ENCODE assay signal across 1 cellular context in the genomic region with DNA sequence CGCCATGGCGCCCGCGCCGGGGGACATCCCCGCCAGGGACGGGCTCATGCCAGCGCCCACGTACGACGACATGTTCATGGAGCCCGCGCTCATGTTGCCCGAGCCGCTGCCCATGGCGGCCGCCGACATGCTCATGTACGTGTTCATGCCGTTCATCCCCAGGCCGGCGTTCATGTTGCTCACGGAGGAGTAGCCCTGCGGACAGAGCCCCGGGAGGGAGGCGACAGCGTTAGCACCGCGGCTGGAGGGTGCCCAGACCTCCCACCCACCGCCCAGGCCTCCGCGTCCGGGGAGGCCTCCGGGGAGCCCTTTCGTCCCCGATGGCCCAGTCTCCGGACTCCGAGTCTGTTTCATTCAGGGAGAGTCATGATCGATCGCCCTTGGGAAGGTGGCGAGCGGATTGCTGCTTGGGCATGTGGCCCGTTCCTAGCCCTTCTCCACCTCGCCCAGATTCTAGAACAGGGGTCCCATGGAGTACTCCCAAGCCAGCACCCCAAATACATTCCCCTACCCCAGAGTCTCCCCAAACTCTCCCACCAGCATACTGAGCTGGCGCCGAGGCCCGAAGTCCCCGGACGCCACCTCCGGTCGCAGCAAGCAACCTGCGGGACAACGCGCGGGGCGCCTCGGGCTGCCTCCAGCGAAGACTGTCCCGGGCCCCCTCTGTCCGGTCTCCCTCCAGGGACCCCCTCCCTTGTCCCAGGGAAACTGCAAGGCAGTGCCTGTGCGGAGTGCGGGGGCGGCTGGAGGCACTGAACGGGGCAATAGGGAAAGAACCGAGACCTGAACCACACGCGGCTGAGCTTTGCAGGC.
TF ChIP-seq lines count a peak whose summit lies in the region.

No MANE protein-coding gene starts in this region.

TF ChIP-seq in HepG2, 621 proteins besides CTCF, POLR2A, EP300 and RAD21 (continued from another document and continues in another):
- no peak for TF ChIP-seq RERE (CRISPR knock-in tag; IDR thresholded peaks at IDR 0.05; ENCODE audit: low read depth)
- TF ChIP-seq ZKSCAN5 (CRISPR knock-in tag; IDR thresholded peaks at IDR 0.05): peak; percentile 46
- no peak; the same call in 1 of the 2 replicates for TF ChIP-seq BRF2 (CRISPR knock-in tag; IDR thresholded peaks at IDR 0.05)
- no peak for TF ChIP-seq RFX1 (IDR thresholded peaks at IDR 0.05)
- TF ChIP-seq PAF1 (CRISPR knock-in tag; IDR thresholded peaks at IDR 0.05): no peak
- 0 out of 2 replicates have a peak, but pooled peaks have one; percentile 57 for TF ChIP-seq HOXD1 (CRISPR knock-in tag; IDR thresholded peaks at IDR 0.05)
- peak; percentile 78 for TF ChIP-seq BORCS8-MEF2B (CRISPR knock-in tag; IDR thresholded peaks at IDR 0.05)
- 0 out of 2 replicates have a peak, but pooled peaks have one; percentile 45 for TF ChIP-seq PCBP1 (IDR thresholded peaks at IDR 0.05; ENCODE audit: borderline replicate concordance, low read depth, low read length)
- TF ChIP-seq, protein P1, sequence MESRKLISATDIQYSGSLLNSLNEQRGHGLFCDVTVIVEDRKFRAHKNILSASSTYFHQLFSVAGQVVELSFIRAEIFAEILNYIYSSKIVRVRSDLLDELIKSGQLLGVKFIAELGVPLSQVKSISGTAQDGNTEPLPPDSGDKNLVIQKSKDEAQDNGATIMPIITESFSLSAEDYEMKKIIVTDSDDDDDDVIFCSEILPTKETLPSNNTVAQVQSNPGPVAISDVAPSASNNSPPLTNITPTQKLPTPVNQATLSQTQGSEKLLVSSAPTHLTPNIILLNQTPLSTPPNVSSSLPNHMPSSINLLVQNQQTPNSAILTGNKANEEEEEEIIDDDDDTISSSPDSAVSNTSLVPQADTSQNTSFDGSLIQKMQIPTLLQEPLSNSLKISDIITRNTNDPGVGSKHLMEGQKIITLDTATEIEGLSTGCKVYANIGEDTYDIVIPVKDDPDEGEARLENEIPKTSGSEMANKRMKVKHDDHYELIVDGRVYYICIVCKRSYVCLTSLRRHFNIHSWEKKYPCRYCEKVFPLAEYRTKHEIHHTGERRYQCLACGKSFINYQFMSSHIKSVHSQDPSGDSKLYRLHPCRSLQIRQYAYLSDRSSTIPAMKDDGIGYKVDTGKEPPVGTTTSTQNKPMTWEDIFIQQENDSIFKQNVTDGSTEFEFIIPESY (CRISPR knock-in tag; IDR thresholded peaks at IDR 0.05): peak; percentile 35; the same call in 1 of the 2 replicates
- TF ChIP-seq, protein P2, sequence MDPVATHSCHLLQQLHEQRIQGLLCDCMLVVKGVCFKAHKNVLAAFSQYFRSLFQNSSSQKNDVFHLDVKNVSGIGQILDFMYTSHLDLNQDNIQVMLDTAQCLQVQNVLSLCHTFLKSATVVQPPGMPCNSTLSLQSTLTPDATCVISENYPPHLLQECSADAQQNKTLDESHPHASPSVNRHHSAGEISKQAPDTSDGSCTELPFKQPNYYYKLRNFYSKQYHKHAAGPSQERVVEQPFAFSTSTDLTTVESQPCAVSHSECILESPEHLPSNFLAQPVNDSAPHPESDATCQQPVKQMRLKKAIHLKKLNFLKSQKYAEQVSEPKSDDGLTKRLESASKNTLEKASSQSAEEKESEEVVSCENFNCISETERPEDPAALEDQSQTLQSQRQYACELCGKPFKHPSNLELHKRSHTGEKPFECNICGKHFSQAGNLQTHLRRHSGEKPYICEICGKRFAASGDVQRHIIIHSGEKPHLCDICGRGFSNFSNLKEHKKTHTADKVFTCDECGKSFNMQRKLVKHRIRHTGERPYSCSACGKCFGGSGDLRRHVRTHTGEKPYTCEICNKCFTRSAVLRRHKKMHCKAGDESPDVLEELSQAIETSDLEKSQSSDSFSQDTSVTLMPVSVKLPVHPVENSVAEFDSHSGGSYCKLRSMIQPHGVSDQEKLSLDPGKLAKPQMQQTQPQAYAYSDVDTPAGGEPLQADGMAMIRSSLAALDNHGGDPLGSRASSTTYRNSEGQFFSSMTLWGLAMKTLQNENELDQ (CRISPR knock-in tag; IDR thresholded peaks at IDR 0.05; ENCODE audit: borderline replicate concordance): 0 out of 2 replicates have a peak, but pooled peaks have one; percentile 47
- no peak for TF ChIP-seq ARID3A (IDR thresholded peaks at IDR 0.05; ENCODE audit: low read depth, low read length)
- no peak for TF ChIP-seq NONO (IDR thresholded peaks at IDR 0.05)
- 0 out of 2 replicates have a peak, but pooled peaks have one; percentile 22 for TF ChIP-seq NONO (CRISPR knock-in tag; conservative IDR thresholded peaks at IDR 0.05)
- TF ChIP-seq, protein P3, sequence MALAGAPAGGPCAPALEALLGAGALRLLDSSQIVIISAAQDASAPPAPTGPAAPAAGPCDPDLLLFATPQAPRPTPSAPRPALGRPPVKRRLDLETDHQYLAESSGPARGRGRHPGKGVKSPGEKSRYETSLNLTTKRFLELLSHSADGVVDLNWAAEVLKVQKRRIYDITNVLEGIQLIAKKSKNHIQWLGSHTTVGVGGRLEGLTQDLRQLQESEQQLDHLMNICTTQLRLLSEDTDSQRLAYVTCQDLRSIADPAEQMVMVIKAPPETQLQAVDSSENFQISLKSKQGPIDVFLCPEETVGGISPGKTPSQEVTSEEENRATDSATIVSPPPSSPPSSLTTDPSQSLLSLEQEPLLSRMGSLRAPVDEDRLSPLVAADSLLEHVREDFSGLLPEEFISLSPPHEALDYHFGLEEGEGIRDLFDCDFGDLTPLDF (CRISPR knock-in tag; IDR thresholded peaks at IDR 0.05): 0 out of 2 replicates have a peak, but pooled peaks have one; percentile 55
- TF ChIP-seq ZBTB42 (CRISPR knock-in tag; IDR thresholded peaks at IDR 0.05): 0 out of 2 replicates have a peak, but pooled peaks have one; percentile 61
- no peak for TF ChIP-seq CEBPG (CRISPR knock-in tag; IDR thresholded peaks at IDR 0.05)
- TF ChIP-seq ATF3 (CRISPR knock-in tag; IDR thresholded peaks at IDR 0.05): peak; percentile 12; the same call in 1 of the 2 replicates
- 0 out of 2 replicates have a peak, but pooled peaks have one; percentile 17 for TF ChIP-seq ZNF263 (CRISPR knock-in tag; IDR thresholded peaks at IDR 0.05)
- TF ChIP-seq, protein P4, sequence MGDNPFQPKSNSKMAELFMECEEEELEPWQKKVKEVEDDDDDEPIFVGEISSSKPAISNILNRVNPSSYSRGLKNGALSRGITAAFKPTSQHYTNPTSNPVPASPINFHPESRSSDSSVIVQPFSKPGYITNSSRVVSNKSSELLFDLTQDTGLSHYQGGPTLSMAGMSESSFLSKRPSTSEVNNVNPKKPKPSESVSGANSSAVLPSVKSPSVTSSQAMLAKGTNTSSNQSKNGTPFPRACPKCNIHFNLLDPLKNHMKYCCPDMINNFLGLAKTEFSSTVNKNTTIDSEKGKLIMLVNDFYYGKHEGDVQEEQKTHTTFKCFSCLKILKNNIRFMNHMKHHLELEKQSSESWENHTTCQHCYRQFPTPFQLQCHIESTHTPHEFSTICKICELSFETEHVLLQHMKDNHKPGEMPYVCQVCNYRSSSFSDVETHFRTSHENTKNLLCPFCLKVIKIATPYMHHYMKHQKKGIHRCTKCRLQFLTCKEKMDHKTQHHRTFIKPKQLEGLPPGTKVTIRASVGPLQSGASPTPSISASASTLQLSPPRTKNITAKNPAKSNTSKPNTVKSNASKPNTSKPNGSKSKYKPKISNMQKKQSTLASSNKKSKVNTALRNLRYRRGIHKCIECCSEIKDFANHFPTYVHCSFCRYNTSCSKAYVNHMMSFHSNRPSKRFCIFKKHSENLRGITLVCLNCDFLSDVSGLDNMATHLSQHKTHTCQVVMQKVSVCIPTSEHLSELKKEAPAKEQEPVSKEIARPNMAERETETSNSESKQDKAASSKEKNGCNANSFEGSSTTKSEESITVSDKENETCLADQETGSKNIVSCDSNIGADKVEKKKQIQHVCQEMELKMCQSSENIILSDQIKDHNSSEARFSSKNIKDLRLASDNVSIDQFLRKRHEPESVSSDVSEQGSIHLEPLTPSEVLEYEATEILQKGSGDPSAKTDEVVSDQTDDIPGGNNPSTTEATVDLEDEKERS (CRISPR knock-in tag; IDR thresholded peaks at IDR 0.05): peak; percentile 76
- no peak for TF ChIP-seq ZFP62 (CRISPR knock-in tag; IDR thresholded peaks at IDR 0.05)
- TF ChIP-seq XBP1 (CRISPR knock-in tag; IDR thresholded peaks at IDR 0.05): no peak
- 0 out of 2 replicates have a peak, but pooled peaks have one; percentile 27 for TF ChIP-seq NCOR1 (IDR thresholded peaks at IDR 0.05; ENCODE audit: borderline replicate concordance, low read length)
- TF ChIP-seq ZNF614 (CRISPR knock-in tag; IDR thresholded peaks at IDR 0.05; ENCODE audit: borderline replicate concordance): no peak; the same call in 1 of the 2 replicates
- no peak for TF ChIP-seq RORA (CRISPR knock-in tag; IDR thresholded peaks at IDR 0.05)
- no peak for TF ChIP-seq ZNF746 (CRISPR knock-in tag; IDR thresholded peaks at IDR 0.05)
- no peak for TF ChIP-seq ZNF878 (CRISPR knock-in tag; IDR thresholded peaks at IDR 0.05)
- TF ChIP-seq ZNF264 (CRISPR knock-in tag; IDR thresholded peaks at IDR 0.05): no peak; the same call in 1 of the 2 replicates
- peak; percentile 53; the same call in 1 of the 2 replicates for TF ChIP-seq KAT7 (CRISPR knock-in tag; IDR thresholded peaks at IDR 0.05; ENCODE audit: borderline replicate concordance)
- peak; percentile 61; the same call in 1 of the 2 replicates for TF ChIP-seq MED13 (CRISPR knock-in tag; IDR thresholded peaks at IDR 0.05)
- no peak for TF ChIP-seq ZNF513 (CRISPR knock-in tag; conservative IDR thresholded peaks at IDR 0.05)
- TF ChIP-seq ZNF749 (CRISPR knock-in tag; IDR thresholded peaks at IDR 0.05; ENCODE audit: borderline replicate concordance): 0 out of 2 replicates have a peak, but pooled peaks have one; percentile 62
- no peak for TF ChIP-seq ZNF34 (CRISPR knock-in tag; IDR thresholded peaks at IDR 0.05; ENCODE audit: borderline replicate concordance)
- peak; percentile 93 for TF ChIP-seq KMT2A (CRISPR knock-in tag; IDR thresholded peaks at IDR 0.05)
- no peak for TF ChIP-seq ZNF543 (CRISPR knock-in tag; IDR thresholded peaks at IDR 0.05)
- peak; percentile 72 for TF ChIP-seq ZNF883 (CRISPR knock-in tag; IDR thresholded peaks at IDR 0.05; ENCODE audit: not compliant biosample characterization)
